In the genomic region with DNA sequence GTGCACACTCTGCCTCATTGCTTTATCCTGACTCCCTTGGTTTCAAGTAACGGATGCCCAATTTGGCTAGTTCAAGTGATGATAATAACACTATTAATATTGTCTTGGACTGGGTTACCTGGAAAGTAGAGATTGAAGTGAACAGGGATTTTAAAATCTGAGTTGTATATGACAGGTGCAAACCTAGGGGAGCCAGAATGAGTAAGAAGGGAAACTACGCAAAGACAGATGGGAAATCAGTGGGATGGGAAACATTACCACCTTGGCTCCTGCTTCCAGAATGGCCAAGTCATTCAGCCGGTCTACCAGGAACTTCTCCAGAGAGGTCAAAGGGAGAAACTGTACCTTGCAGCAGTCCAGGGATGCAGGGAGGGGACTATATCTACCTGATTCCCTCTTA, we compare ENCODE assay signal across 6 cellular contexts.
"Had no signal": no experiment of that assay in that cellular context is flagged by ENCODE, and none has a peak within 500 bp of the region (broad histone marks: within the 10 kb centered on the region; RNA-seq: fewer than 3 reads in every experiment).

No MANE protein-coding gene starts in this region.

- DNase-seq: GM23248, GOT3, H7, H9, HCEC 1CT, HFFc6 had no signal
